Comparison of ENCODE assay signal across 8 cellular contexts in the genomic region with DNA sequence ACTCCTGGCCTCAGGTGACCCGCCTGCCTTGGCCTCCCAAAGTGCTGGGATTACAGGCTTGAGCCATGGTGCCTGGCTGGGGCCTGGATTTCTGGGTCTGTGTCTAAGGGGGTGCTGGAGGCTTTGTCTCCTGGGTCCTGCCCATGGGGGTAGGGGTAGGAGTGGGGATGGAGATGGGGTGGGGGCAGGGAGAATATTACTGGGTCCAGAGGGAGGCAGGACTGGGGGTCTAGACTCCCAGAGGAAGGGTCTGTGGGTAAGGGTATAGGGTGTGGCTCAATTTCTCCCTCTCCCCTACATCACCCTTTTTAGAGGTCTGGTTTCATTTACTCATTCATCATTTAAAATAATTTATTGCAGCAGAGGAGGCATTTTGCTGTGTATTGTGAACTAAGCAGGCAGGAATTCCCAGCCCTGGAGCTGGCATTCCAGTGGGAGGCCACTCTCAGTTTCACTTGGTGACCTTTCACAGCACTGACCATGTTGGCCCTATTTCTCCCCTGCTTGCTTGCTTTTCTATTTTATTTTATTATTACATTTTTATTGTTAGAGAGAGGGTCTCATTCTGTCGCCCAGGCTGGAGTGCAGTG. TPM values are rescaled to one million over a fixed set of nuclear protein-coding genes. Genes with fewer than 3 reads are reported as not detected.
DNase-seq lines count a peak whose midpoint lies in the region; ATAC-seq, FAIRE-seq and TF ChIP-seq lines count a peak whose summit lies in the region.

No MANE protein-coding gene starts in this region.

- H3K36me3 Mint-ChIP-seq in activated naive CD4-positive, alpha-beta T cell treated with anti-CD3 and anti-CD28 coated beads, Interleukin-2, amount 50 U/mL, for 72 hours: peaks cover 29 to 39% of the 10 kb centered on the region in 2 donors

- intact Hi-C loops in left ventricle myocardium inferior (cut with micrococcal nuclease) (no loop called here), left ventricle myocardium superior (cut with micrococcal nuclease) (no loop called here), kidney (cut with DNase I) (no loop called here)

- FAIRE-seq in kidney (lab: Jason Lieb, UNC): no peak

- no peaks in the 10 kb centered on the region for H3K9me3 ChIP-seq in left ventricle myocardium inferior (replicated peaks)
- H3K9me3 ChIP-seq in kidney (ENCODE audit: control insufficient read depth in 1 of 2, low read length in 2 of 2): no peaks in the 10 kb centered on the region
- no peaks in the 10 kb centered on the region for H3K9me3 ChIP-seq in upper lobe of left lung

- DNase-seq in left ventricle myocardium inferior (no peak), left ventricle myocardium superior (no peak), kidney (no peak), upper lobe of left lung (no peak)
- DNase-seq in activated naive CD4-positive, alpha-beta T cell treated with anti-CD3 and anti-CD28 coated beads, Interleukin-2, amount 50 U/mL, for 72 hours (ENCODE audit: low spot score in 2 of 2): no peak
- DNase-seq in activated effector memory CD4-positive, alpha-beta T cell treated with Interleukin-2 at 50 U/mL for 16 hours: no peak

- TF ChIP-seq EP300 in upper lobe of left lung (IDR thresholded peaks at IDR 0.05): no peak

- H3K27ac Mint-ChIP-seq in activated naive CD4-positive, alpha-beta T cell treated with anti-CD3 and anti-CD28 coated beads, Interleukin-2, amount 50 U/mL, for 72 hours: peak overlapping the region; percentile 88 to 98

- H3K4me1 ChIP-seq in left ventricle myocardium inferior (peaks cover 33% of the 10 kb centered on the region), kidney (ENCODE audit: control insufficient read depth in 1 of 2, insufficient read depth in 1 of 2, low read depth in 1 of 2, low read length in 2 of 2) (peaks cover 0 to 7% of the 10 kb centered on the region in 2 donors), upper lobe of left lung (peaks cover 26 to 58% (median 36%) of the 10 kb centered on the region in 4 donors)

- no peak for TF ChIP-seq POLR2A in upper lobe of left lung (IDR thresholded peaks at IDR 0.05)

- no peak for ATAC-seq in left ventricle myocardium superior
- no peak for ATAC-seq in activated naive CD4-positive, alpha-beta T cell treated with anti-CD3 and anti-CD28 coated beads, Interleukin-2, amount 50 U/mL, for 72 hours
- no peak for ATAC-seq in upper lobe of left lung (ENCODE audit: low FRiP score in 2 of 2)
- no peak for ATAC-seq in HG03439 (IDR thresholded peaks at IDR 0.05; ENCODE audit: unreplicated experiment)
- no peak for ATAC-seq in HG02798 (IDR thresholded peaks at IDR 0.05; ENCODE audit: poor library complexity, unreplicated experiment)

- H3K27me3 ChIP-seq in left ventricle myocardium inferior (ENCODE audit: low read depth) (no peaks in the 10 kb centered on the region), upper lobe of left lung (no peaks in the 10 kb centered on the region)

- no peak for TF ChIP-seq CTCF in left ventricle myocardium inferior (IDR thresholded peaks at IDR 0.05; ENCODE audit: borderline replicate concordance)
- no peak for TF ChIP-seq CTCF in kidney (IDR thresholded peaks at IDR 0.05; ENCODE audit: borderline replicate concordance, extremely low read depth, insufficient read depth)
- no peak for TF ChIP-seq CTCF in upper lobe of left lung (IDR thresholded peaks at IDR 0.05)

- peak overlapping the region; percentile 77 for H3K27ac ChIP-seq in left ventricle myocardium inferior (replicated peaks)
- peak overlapping the region; percentile 63 to 84 for H3K27ac ChIP-seq in kidney (ENCODE audit: low read depth in 2 of 2, low read length in 2 of 2)
- H3K27ac ChIP-seq in upper lobe of left lung: peak overlapping the region; percentile 81 to 93 (median 92)

- peak overlapping the region; percentile 86 for H3K4me3 ChIP-seq in left ventricle myocardium inferior
- no peak overlapping the region for H3K4me3 ChIP-seq in kidney (ENCODE audit: low read length in 2 of 2)
- peak overlapping the region in 3 of 4 donors; percentile 60 to 71 (median 62) for H3K4me3 ChIP-seq in upper lobe of left lung

- 60 to 76% methylated on average over 2 of the region's 2 CpGs for WGBS in upper lobe of left lung, 2 donors

- H3K9ac ChIP-seq in kidney (ENCODE audit: low read length in 2 of 2): no peak overlapping the region

- no peaks in the 10 kb centered on the region for H3K9me3 Mint-ChIP-seq in activated naive CD4-positive, alpha-beta T cell treated with anti-CD3 and anti-CD28 coated beads, Interleukin-2, amount 50 U/mL, for 72 hours

- H3K36me3 ChIP-seq in left ventricle myocardium inferior (peaks cover 6% of the 10 kb centered on the region), kidney (ENCODE audit: control insufficient read depth in 1 of 2, insufficient read depth in 2 of 2, low read length in 2 of 2) (no peaks in the 10 kb centered on the region), upper lobe of left lung (peaks cover 3 to 15% (median 10%) of the 10 kb centered on the region in 4 donors)

RNA-seq across cellular contexts. Expression of a gene that starts 0.8 kb away (rescaled TPM):
- total RNA-seq in left ventricle myocardium inferior (2.3 TPM), left ventricle myocardium superior (3.8 TPM), kidney (23.9 TPM), upper lobe of left lung (10 to 100 TPM in 5 of 6 donors, 1 to 10 TPM in 1; 8.8 to 65.0 (median 23.6) TPM)
- 100 to 1,000 TPM in 1 of 2 donors, 10 to 100 TPM in 1; 58.9 to 144 TPM for total RNA-seq in activated naive CD4-positive, alpha-beta T cell treated with anti-CD3 and anti-CD28 coated beads, Interleukin-2, amount 50 U/mL, for 72 hours
- polyA plus RNA-seq in kidney (ENCODE audit: insufficient read depth, low read depth, low replicate concordance): 1.9 TPM

RNA-seq across cellular contexts. Expression of a gene that starts 1.2 kb away (rescaled TPM):
- total RNA-seq in left ventricle myocardium inferior (2.3 TPM), left ventricle myocardium superior (7.1 TPM), kidney (16.7 TPM), upper lobe of left lung (10 to 100 TPM in 5 of 6 donors, not detected in 1; 10.2 to 40.8 (median 19.9) TPM)
- 10 to 100 TPM; 40.0 to 48.5 TPM for total RNA-seq in activated naive CD4-positive, alpha-beta T cell treated with anti-CD3 and anti-CD28 coated beads, Interleukin-2, amount 50 U/mL, for 72 hours
- polyA plus RNA-seq in kidney (ENCODE audit: insufficient read depth, low read depth, low replicate concordance): 10.6 TPM

RNA-seq across cellular contexts. Expression of a gene that starts 6.9 kb away (rescaled TPM):
- total RNA-seq in left ventricle myocardium inferior (26.2 TPM), left ventricle myocardium superior (28.5 TPM), kidney (77.6 TPM), upper lobe of left lung (100 to 1,000 TPM; 131 to 532 (median 345) TPM)
- total RNA-seq in activated naive CD4-positive, alpha-beta T cell treated with anti-CD3 and anti-CD28 coated beads, Interleukin-2, amount 50 U/mL, for 72 hours: under 1 TPM in 1 of 2 donors, not detected in 1; 0.75 TPM
- 64.2 TPM for polyA plus RNA-seq in kidney (ENCODE audit: insufficient read depth, low read depth, low replicate concordance)

RNA-seq across cellular contexts. Expression of a gene that starts 32.8 kb away (rescaled TPM):
- total RNA-seq in left ventricle myocardium inferior (23.9 TPM), left ventricle myocardium superior (25.7 TPM), kidney (3.8 TPM), upper lobe of left lung (10 to 100 TPM in 1 of 6 donors, 1 to 10 TPM in 4, not detected in 1; 1.5 to 22.8 (median 5.2) TPM)
- 1 to 10 TPM; 2.9 to 9.3 TPM for total RNA-seq in activated naive CD4-positive, alpha-beta T cell treated with anti-CD3 and anti-CD28 coated beads, Interleukin-2, amount 50 U/mL, for 72 hours
- 13.6 TPM for polyA plus RNA-seq in kidney (ENCODE audit: insufficient read depth, low read depth, low replicate concordance)

RNA-seq across cellular contexts. Expression of a gene that starts 35.0 kb away (rescaled TPM):
- total RNA-seq in left ventricle myocardium inferior (7.1 TPM), left ventricle myocardium superior (7.5 TPM), kidney (9.4 TPM), upper lobe of left lung (10 to 100 TPM in 4 of 6 donors, 1 to 10 TPM in 2; 6.3 to 17.2 (median 11.8) TPM)
- 10 to 100 TPM in 1 of 2 donors, 1 to 10 TPM in 1; 6.4 to 10.1 TPM for total RNA-seq in activated naive CD4-positive, alpha-beta T cell treated with anti-CD3 and anti-CD28 coated beads, Interleukin-2, amount 50 U/mL, for 72 hours
- 8.2 TPM for polyA plus RNA-seq in kidney (ENCODE audit: insufficient read depth, low read depth, low replicate concordance)

Comparison
In these comparisons a context has a peak if more than half of its experiments do, and no peak if none do; other contexts are left out.
1. H3K4me3 ChIP-seq: peak in left ventricle myocardium inferior (single experiment) and upper lobe of left lung (3 of 4); none in kidney (0 of 2).
2. RNA of a gene that starts 6.9 kb away (total RNA-seq): 131 to 532 TPM in upper lobe of left lung, 77.6 TPM in kidney (single experiment), 28.5 TPM in left ventricle myocardium superior (single experiment) and 26.2 TPM in left ventricle myocardium inferior (single experiment); 0.75 TPM in activated naive CD4-positive, alpha-beta T cell treated with anti-CD3 and anti-CD28 coated beads, Interleukin-2, amount 50 U/mL, for 72 hours; every median in the first group is over 10 times any median in the second.
3. Peak in every context shown above with its lines, with median percentiles within 50 percentile points of each other: H3K27ac ChIP-seq.